ENCODE assay signal across 10 cellular contexts in genomic region chrX:138128025-138128671, GRCh38.
DNase-seq lines count a peak whose midpoint lies in the region; ATAC-seq and TF ChIP-seq lines count a peak whose summit lies in the region.
"Had no signal": no experiment of that assay in that cellular context is flagged by ENCODE, and none has a peak within 500 bp of the region (broad histone marks: within the 10 kb centered on the region; RNA-seq: fewer than 3 reads in every experiment).

No MANE protein-coding gene starts in this region.

- H3K27me3 Mint-ChIP-seq in neural progenitor cell (ENCODE audit: insufficient read depth, low read depth): no peaks in the 10 kb centered on the region
- H3K27me3 Mint-ChIP-seq: activated naive CD8-positive, alpha-beta T cell had no signal

- TF ChIP-seq CTCF in dorsolateral prefrontal cortex (IDR thresholded peaks at IDR 0.05 in 54 of 56, conservative IDR thresholded peaks at IDR 0.05 in 2 of 56; ENCODE audit: low read depth in 1 of 56, partially characterized antibody in 56 of 56) (peak; percentile 11 to 71 (median 58)), neural progenitor cell (IDR thresholded peaks at IDR 0.05) (peak; percentile 67)

- no peaks in the 10 kb centered on the region for H3F3A ChIP-seq in neural progenitor cell (ENCODE audit: low read depth)

- H3K9me3 ChIP-seq in neural progenitor cell (ENCODE audit: low read depth): no peaks in the 10 kb centered on the region

- peak; percentile 90 for ATAC-seq in GM19035 (IDR thresholded peaks at IDR 0.05; ENCODE audit: unreplicated experiment)
- ATAC-seq in HG03066 (IDR thresholded peaks at IDR 0.05; ENCODE audit: low read depth, unreplicated experiment): peak; percentile 89

- H3K27ac Mint-ChIP-seq in neural progenitor cell: peak overlapping the region; percentile 64
- H3K27ac Mint-ChIP-seq: activated naive CD8-positive, alpha-beta T cell; CD8-positive, alpha-beta memory T cell had no signal

- H3K4me1 Mint-ChIP-seq in neural progenitor cell: peaks cover 6% of the 10 kb centered on the region
- H3K4me1 Mint-ChIP-seq: CD8-positive, alpha-beta memory T cell had no signal

- H2AFZ ChIP-seq in neural progenitor cell (replicated peaks): peak overlapping the region; percentile 68

- H3K4me3 Mint-ChIP-seq in neural progenitor cell: no peak overlapping the region
- H3K4me3 Mint-ChIP-seq: activated naive CD8-positive, alpha-beta T cell; CD8-positive, alpha-beta memory T cell had no signal

- H3K4me1 ChIP-seq in neural progenitor cell: peaks cover 8% of the 10 kb centered on the region

- H3K9me3 Mint-ChIP-seq in neural progenitor cell: no peaks in the 10 kb centered on the region
- H3K9me3 Mint-ChIP-seq: CD8-positive, alpha-beta memory T cell had no signal

- H3K4me3 ChIP-seq in dorsolateral prefrontal cortex: no peak overlapping the region
- H3K4me3 ChIP-seq in neural progenitor cell: no peak overlapping the region

- no peak overlapping the region for H3K27ac ChIP-seq in dorsolateral prefrontal cortex
- no peak overlapping the region for H3K27ac ChIP-seq in neural progenitor cell

- peak; percentile 7 for DNase-seq in NCI-H2196 (lab: John Stamatoyannopoulos, UW; ENCODE audit: unreplicated experiment)
- no peak for DNase-seq in NCI-H2196 treated with DMSO at 0.1 percent for 48 hours (lab: John Stamatoyannopoulos, UW; ENCODE audit: unreplicated experiment)
- DNase-seq in NCI-H82 (lab: John Stamatoyannopoulos, UW): peak; percentile 67
- DNase-seq in dorsolateral prefrontal cortex: peak in 2 of 10 donors; percentile 3 to 15
- DNase-seq in neural progenitor cell (ENCODE audit: low spot score): peak; percentile 56
- DNase-seq in activated gamma-delta T cell (lab: John Stamatoyannopoulos, UW): no peak

- H3K4me2 ChIP-seq in neural progenitor cell: peak overlapping the region; percentile 24

- no peaks in the 10 kb centered on the region for H3K79me2 ChIP-seq in neural progenitor cell (ENCODE audit: low read depth)

- no peaks in the 10 kb centered on the region for H3K36me3 ChIP-seq in neural progenitor cell

- no peaks in the 10 kb centered on the region for H3K36me3 Mint-ChIP-seq in neural progenitor cell
- H3K36me3 Mint-ChIP-seq: activated naive CD8-positive, alpha-beta T cell; CD8-positive, alpha-beta memory T cell had no signal

- no peaks in the 10 kb centered on the region for H4K20me1 ChIP-seq in neural progenitor cell (ENCODE audit: low read depth)

- intact Hi-C loops in dorsolateral prefrontal cortex (cut with DNase I): loop anchor here (5.0 to 10.0 kb wide), 2 partner anchors 614 to 617 kb away; no protein-coding TSS in a partner anchor

- H3K27me3 ChIP-seq in dorsolateral prefrontal cortex (peaks cover 0 to 88% (median 27%) of the 10 kb centered on the region in 45 donors), neural progenitor cell (no peaks in the 10 kb centered on the region)

- no peak overlapping the region for H3K9ac ChIP-seq in neural progenitor cell

Comparison
In these comparisons a context has a peak if more than half of its experiments do, and no peak if none do; other contexts are left out.
1. DNase-seq: peak in NCI-H2196 (single experiment), NCI-H82 (single experiment) and neural progenitor cell (single experiment); none in NCI-H2196 treated with DMSO at 0.1 percent for 48 hours (single experiment) and activated gamma-delta T cell (single experiment).